ENCODE assay signal across 8 cellular contexts in the genomic region with DNA sequence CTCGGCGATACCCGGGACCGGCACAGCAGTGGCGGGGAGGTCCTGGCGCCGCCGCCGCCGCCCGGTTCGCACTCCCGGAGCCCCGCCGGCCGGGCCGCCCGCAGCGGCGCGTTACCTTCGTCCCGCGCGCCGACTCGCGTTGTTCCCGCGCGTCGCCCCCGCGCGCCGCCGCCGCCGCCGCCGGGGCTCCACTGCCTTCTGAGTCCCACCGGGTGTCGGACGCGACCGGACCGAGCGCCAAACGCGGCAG.
A peak's percentile ranks its signal among the peaks of the same experiment; 100 is the strongest.
DNase-seq lines count a peak whose midpoint lies in the region; ATAC-seq and TF ChIP-seq lines count a peak whose summit lies in the region.

A gene (minus strand): TSS at position 243 of the 250 bp plus-strand sequence. CDS start 36,993 bp downstream, outside the sequence.

- peak within 1 kb of the TSS; percentile 93 to 94 for H3K27ac Mint-ChIP-seq in effector memory CD8-positive, alpha-beta T cell

- H3K9me3 ChIP-seq in NT2/D1 (ENCODE audit: insufficient read depth, low read length) (no peaks in the 10 kb centered on the region), neuron (ENCODE audit: low read length) (no peaks in the 10 kb centered on the region)

- peaks cover 5 to 13% of the 10 kb centered on the region in 2 donors for H3K4me1 Mint-ChIP-seq in effector memory CD8-positive, alpha-beta T cell (ENCODE audit: low read depth in 2 of 2)

- H3K4me3 ChIP-seq in NT2/D1 (ENCODE audit: insufficient read length, low read depth) = peak within 1 kb of the TSS; percentile 60
- H3K4me3 ChIP-seq in neuron (ENCODE audit: low read length) = peak within 1 kb of the TSS; percentile 88

- ATAC-seq in GM21576 (IDR thresholded peaks at IDR 0.05; ENCODE audit: unreplicated experiment) = peak; percentile 23
- peak; percentile 18 for ATAC-seq in effector memory CD8-positive, alpha-beta T cell (replicated peaks)

- H3K27ac ChIP-seq in C4-2B = peak within 1 kb of the TSS; percentile 94

- H3K4me3 Mint-ChIP-seq in effector memory CD8-positive, alpha-beta T cell = peak within 1 kb of the TSS; percentile 88 to 91

- no peaks in the 10 kb centered on the region for H3K27me3 Mint-ChIP-seq in effector memory CD8-positive, alpha-beta T cell

- TF ChIP-seq CTCF in C4-2B (conservative IDR thresholded peaks at IDR 0.05) = no peak

- DNase-seq in NT2/D1 (ENCODE audit: low read depth, low spot score) = no peak
- DNase-seq in effector memory CD8-positive, alpha-beta T cell = no peak
- DNase-seq in CD1c-positive myeloid dendritic cell (ENCODE audit: extremely low spot score) = no peak
- DNase-seq in KBM-7 = no peak
- no peak for DNase-seq in NCI-H1436 (lab: John Stamatoyannopoulos, UW)

- in situ Hi-C loops in KBM-7 (cut with MboI; ENCODE audit: low pct_unique_long_range_greater_than_20kb, low sequenced_read_pairs) = no loop called here

- H3K27me3 ChIP-seq in NT2/D1 (ENCODE audit: insufficient read depth, insufficient read length) = no peaks in the 10 kb centered on the region
- H3K27me3 ChIP-seq in neuron (ENCODE audit: insufficient read depth, low read length) = no peaks in the 10 kb centered on the region

- H3K4me1 ChIP-seq in NT2/D1 (ENCODE audit: insufficient read depth, insufficient read length) (no peaks in the 10 kb centered on the region), neuron (ENCODE audit: insufficient read depth, low read length) (peaks cover 14% of the 10 kb centered on the region)

- H3K36me3 Mint-ChIP-seq in effector memory CD8-positive, alpha-beta T cell (ENCODE audit: insufficient read depth) = peaks cover 22% of the 10 kb centered on the region

- H3K36me3 ChIP-seq in NT2/D1 (ENCODE audit: insufficient read depth, insufficient read length, low read length) (peaks cover 3% of the 10 kb centered on the region), neuron (ENCODE audit: insufficient read depth, low read length) (no peaks in the 10 kb centered on the region)

- H3K9ac ChIP-seq in NT2/D1 (ENCODE audit: insufficient read length, low read depth) = peak within 1 kb of the TSS; percentile 83

- no peaks in the 10 kb centered on the region for H3K9me3 Mint-ChIP-seq in effector memory CD8-positive, alpha-beta T cell

- peak within 1 kb of the TSS; percentile 85 for H2AFZ ChIP-seq in neuron (ENCODE audit: low read depth, low read length)
